1 cellular context compared by ENCODE assay signal in the genomic region with DNA sequence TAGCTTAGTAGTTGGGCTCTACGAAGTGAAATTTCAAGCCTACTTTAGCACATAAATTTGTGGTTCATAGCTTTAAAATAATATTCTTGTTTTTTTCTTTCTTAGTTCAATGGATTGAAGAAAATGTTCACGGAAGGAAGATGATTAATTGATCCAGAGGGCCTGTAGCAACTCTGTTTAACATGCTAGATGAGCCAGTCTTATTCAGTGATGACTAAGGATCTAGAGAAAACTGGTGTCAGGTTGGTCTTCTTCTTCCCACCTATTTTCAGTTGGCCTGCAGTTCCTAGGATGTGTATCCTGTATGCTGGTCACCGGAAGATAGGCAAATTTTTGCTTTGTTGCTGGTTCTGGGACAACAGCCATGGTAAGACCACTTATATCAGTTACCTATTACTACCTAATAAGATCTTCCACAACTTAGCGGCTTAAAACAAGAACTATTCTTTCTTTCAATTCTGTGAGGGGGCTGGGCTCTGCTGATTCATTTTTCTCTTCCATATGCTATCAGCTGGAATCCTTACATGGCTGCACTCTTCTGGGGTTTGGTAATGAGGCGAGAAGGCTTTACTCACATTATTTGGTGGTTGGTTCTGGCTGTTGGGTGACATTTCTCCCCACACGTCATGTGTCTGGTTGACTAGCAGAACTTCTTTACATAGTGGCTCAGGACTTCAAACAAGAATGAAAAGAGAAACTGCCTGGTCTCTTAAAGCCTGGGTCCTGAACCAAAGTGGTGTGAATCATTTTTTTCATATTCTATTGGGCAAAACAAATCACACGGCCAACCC.
TF ChIP-seq lines count a peak whose summit lies in the region.

No MANE protein-coding gene starts in this region.

TF ChIP-seq in GM23338, 12 proteins besides CTCF, POLR2A, EP300 and RAD21 (continued from another document):
- TF ChIP-seq REST (IDR thresholded peaks at IDR 0.05; ENCODE audit: unreplicated experiment) (no peak), NANOG (IDR thresholded peaks at IDR 0.05; ENCODE audit: borderline replicate concordance) (no peak), ZNF331 (CRISPR knock-in tag; IDR thresholded peaks at IDR 0.05; ENCODE audit: low read depth) (no peak), EZH2 (IDR thresholded peaks at IDR 0.05; ENCODE audit: low read depth, unreplicated experiment) (no peak), EZH2phosphoT487 (IDR thresholded peaks at IDR 0.05; ENCODE audit: unreplicated experiment) (no peak)
- TF ChIP-seq, protein P1, sequence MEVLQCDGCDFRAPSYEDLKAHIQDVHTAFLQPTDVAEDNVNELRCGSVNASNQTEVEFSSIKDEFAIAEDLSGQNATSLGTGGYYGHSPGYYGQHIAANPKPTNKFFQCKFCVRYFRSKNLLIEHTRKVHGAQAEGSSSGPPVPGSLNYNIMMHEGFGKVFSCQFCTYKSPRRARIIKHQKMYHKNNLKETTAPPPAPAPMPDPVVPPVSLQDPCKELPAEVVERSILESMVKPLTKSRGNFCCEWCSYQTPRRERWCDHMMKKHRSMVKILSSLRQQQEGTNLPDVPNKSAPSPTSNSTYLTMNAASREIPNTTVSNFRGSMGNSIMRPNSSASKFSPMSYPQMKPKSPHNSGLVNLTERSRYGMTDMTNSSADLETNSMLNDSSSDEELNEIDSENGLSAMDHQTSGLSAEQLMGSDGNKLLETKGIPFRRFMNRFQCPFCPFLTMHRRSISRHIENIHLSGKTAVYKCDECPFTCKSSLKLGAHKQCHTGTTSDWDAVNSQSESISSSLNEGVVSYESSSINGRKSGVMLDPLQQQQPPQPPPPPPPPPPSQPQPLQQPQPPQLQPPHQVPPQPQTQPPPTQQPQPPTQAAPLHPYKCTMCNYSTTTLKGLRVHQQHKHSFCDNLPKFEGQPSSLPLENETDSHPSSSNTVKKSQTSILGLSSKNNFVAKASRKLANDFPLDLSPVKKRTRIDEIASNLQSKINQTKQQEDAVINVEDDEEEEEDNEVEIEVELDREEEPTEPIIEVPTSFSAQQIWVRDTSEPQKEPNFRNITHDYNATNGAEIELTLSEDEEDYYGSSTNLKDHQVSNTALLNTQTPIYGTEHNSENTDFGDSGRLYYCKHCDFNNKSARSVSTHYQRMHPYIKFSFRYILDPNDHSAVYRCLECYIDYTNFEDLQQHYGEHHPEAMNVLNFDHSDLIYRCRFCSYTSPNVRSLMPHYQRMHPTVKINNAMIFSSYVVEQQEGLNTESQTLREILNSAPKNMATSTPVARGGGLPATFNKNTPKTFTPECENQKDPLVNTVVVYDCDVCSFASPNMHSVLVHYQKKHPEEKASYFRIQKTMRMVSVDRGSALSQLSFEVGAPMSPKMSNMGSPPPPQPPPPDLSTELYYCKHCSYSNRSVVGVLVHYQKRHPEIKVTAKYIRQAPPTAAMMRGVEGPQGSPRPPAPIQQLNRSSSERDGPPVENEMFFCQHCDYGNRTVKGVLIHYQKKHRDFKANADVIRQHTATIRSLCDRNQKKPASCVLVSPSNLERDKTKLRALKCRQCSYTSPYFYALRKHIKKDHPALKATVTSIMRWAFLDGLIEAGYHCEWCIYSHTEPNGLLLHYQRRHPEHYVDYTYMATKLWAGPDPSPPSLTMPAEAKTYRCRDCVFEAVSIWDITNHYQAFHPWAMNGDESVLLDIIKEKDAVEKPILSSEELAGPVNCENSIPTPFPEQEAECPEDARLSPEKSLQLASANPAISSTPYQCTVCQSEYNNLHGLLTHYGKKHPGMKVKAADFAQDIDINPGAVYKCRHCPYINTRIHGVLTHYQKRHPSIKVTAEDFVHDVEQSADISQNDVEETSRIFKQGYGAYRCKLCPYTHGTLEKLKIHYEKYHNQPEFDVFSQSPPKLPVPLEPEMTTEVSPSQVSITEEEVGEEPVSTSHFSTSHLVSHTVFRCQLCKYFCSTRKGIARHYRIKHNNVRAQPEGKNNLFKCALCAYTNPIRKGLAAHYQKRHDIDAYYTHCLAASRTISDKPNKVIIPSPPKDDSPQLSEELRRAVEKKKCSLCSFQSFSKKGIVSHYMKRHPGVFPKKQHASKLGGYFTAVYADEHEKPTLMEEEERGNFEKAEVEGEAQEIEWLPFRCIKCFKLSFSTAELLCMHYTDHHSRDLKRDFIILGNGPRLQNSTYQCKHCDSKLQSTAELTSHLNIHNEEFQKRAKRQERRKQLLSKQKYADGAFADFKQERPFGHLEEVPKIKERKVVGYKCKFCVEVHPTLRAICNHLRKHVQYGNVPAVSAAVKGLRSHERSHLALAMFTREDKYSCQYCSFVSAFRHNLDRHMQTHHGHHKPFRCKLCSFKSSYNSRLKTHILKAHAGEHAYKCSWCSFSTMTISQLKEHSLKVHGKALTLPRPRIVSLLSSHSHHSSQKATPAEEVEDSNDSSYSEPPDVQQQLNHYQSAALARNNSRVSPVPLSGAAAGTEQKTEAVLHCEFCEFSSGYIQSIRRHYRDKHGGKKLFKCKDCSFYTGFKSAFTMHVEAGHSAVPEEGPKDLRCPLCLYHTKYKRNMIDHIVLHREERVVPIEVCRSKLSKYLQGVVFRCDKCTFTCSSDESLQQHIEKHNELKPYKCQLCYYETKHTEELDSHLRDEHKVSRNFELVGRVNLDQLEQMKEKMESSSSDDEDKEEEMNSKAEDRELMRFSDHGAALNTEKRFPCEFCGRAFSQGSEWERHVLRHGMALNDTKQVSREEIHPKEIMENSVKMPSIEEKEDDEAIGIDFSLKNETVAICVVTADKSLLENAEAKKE (CRISPR knock-in tag; IDR thresholded peaks at IDR 0.05), result no peak
